Comparison of ENCODE assay signal across 29 cellular contexts in genomic region chr9:29416204-29416603, GRCh38.
"Had no signal": no experiment of that assay in that cellular context is flagged by ENCODE, and none has a peak within 500 bp of the region (broad histone marks: within the 10 kb centered on the region; RNA-seq: fewer than 3 reads in every experiment).

No MANE protein-coding gene starts in this region.

- H3K9me3 Mint-ChIP-seq: dendritic cell treated with granulocyte-macrophage colony-stimulating factor and Interleukin-4, amounts not matched to agents 40 ng/mL and 50 ng/mL, for 4 days; endodermal cell had no signal

- ATAC-seq: effector memory CD8-positive, alpha-beta T cell; esophagus mucosa; foreskin keratinocyte; gastrocnemius medialis; gastroesophageal sphincter; heart left ventricle; heart right ventricle had no signal

- H3K4me1 Mint-ChIP-seq: endodermal cell had no signal

- FAIRE-seq: colon, endometrium, endothelial cell of umbilical vein, frontal cortex had no signal

- H3K4me3 Mint-ChIP-seq: dendritic cell treated with granulocyte-macrophage colony-stimulating factor and Interleukin-4, amounts not matched to agents 40 ng/mL and 50 ng/mL, for 4 days; effector memory CD8-positive, alpha-beta T cell; endodermal cell had no signal

- H3K9me3 ChIP-seq: colonic mucosa, esophagus muscularis mucosa, esophagus squamous epithelium, gastrocnemius medialis, gastroesophageal sphincter, heart left ventricle, heart right ventricle had no signal

- H3K27ac Mint-ChIP-seq: dendritic cell treated with granulocyte-macrophage colony-stimulating factor and Interleukin-4, amounts not matched to agents 40 ng/mL and 50 ng/mL, for 4 days; effector memory CD8-positive, alpha-beta T cell; endodermal cell had no signal

- H3K4me1 ChIP-seq: colonic mucosa, esophagus muscularis mucosa, esophagus squamous epithelium, foreskin keratinocyte, gastrocnemius medialis, gastroesophageal sphincter, heart left ventricle, heart right ventricle had no signal

- H3K36me3 ChIP-seq: colonic mucosa, esophagus muscularis mucosa, esophagus squamous epithelium, gastrocnemius medialis, gastroesophageal sphincter, heart left ventricle, heart right ventricle had no signal

- H3K27me3 Mint-ChIP-seq: dendritic cell treated with granulocyte-macrophage colony-stimulating factor and Interleukin-4, amounts not matched to agents 40 ng/mL and 50 ng/mL, for 4 days; effector memory CD8-positive, alpha-beta T cell had no signal

- DNase-seq: colonic mucosa; cortex of kidney; dermis blood vessel endothelial cell; dorsolateral prefrontal cortex; effector CD4-positive, alpha-beta T cell; effector CD8-positive, alpha-beta T cell; effector memory CD4-positive, alpha-beta T cell; effector memory CD8-positive, alpha-beta T cell; endodermal cell; erythroblast; esophagus squamous epithelium; foreskin fibroblast; foreskin keratinocyte; foreskin melanocyte; gastrocnemius medialis; glutamatergic neuron; head of caudate nucleus; heart left ventricle; heart right ventricle had no signal

- H3K27ac ChIP-seq: colonic mucosa, coronary artery, dorsolateral prefrontal cortex, epithelial cell of prostate, esophagus muscularis mucosa, esophagus squamous epithelium, foreskin keratinocyte, gastrocnemius medialis, gastroesophageal sphincter, heart left ventricle, heart right ventricle had no signal

- H3K27me3 ChIP-seq: colonic mucosa, dorsolateral prefrontal cortex, esophagus muscularis mucosa, esophagus squamous epithelium, gastrocnemius medialis, gastroesophageal sphincter, heart left ventricle, heart right ventricle had no signal

- H3K4me3 ChIP-seq: colonic mucosa, coronary artery, dorsolateral prefrontal cortex, esophagus muscularis mucosa, esophagus squamous epithelium, gastrocnemius medialis, gastroesophageal sphincter, heart left ventricle, heart right ventricle had no signal
